In the genomic region with DNA sequence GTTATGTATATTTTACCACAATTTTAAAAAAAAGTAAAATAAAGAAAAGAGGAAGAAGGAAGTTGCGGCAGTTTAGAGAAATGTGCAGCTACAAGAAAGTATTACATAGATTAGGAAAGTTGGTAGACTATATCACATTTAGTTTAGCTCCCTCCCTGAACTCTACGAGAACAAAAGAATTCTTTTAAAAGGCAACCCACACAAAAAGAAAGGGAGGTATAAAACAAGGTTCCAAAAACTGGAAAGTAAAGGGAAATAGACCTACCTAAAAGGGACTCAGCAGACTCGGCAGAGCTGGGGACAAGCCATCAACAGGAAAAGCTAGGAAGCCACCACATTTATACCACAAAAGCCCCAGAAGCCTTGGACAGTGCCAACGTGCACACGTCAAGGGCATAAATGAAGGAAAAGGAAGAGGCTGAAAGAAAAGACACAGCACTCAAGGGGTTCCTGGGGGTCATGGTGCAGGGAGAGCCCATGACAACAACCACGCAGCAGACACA, we compare ENCODE assay signal across 11 cellular contexts. TPM values are rescaled to one million over a fixed set of nuclear protein-coding genes. Genes with fewer than 3 reads are reported as not detected.
DNase-seq lines count a peak whose midpoint lies in the region; ATAC-seq and TF ChIP-seq lines count a peak whose summit lies in the region.
"Had no signal": no experiment of that assay in that cellular context is flagged by ENCODE, and none has a peak within 500 bp of the region (broad histone marks: within the 10 kb centered on the region; RNA-seq: fewer than 3 reads in every experiment).

No MANE protein-coding gene starts in this region.

- peaks cover 27% of the 10 kb centered on the region for H3K36me3 Mint-ChIP-seq in activated T-cell treated with anti-CD3 and anti-CD28 coated beads, Interleukin-2, amount 50 U/mL, for 4 hours (ENCODE audit: insufficient read depth)

- no peak for TF ChIP-seq CTCF in dorsolateral prefrontal cortex (IDR thresholded peaks at IDR 0.05 in 54 of 56, conservative IDR thresholded peaks at IDR 0.05 in 2 of 56; ENCODE audit: low read depth in 1 of 56, partially characterized antibody in 56 of 56)

- H3K4me1 Mint-ChIP-seq in activated T-cell treated with anti-CD3 and anti-CD28 coated beads, Interleukin-2, amount 50 U/mL, for 4 hours (ENCODE audit: low read depth), result peaks cover 58% of the 10 kb centered on the region
- H3K4me1 Mint-ChIP-seq in stimulated activated naive CD8-positive, alpha-beta T cell treated with anti-CD3 and anti-CD28 coated beads, Interleukin-15, amount 100 ng/mL, for 72 hours, result peaks cover 80% of the 10 kb centered on the region

- peak overlapping the region; percentile 42 for H3K4me3 Mint-ChIP-seq in activated T-cell treated with anti-CD3 and anti-CD28 coated beads, Interleukin-2, amount 50 U/mL, for 4 hours
- peak overlapping the region; percentile 14 to 68 for H3K4me3 Mint-ChIP-seq in stimulated activated naive CD8-positive, alpha-beta T cell treated with anti-CD3 and anti-CD28 coated beads, Interleukin-15, amount 100 ng/mL, for 72 hours

- no peaks in the 10 kb centered on the region for H3K27me3 ChIP-seq in dorsolateral prefrontal cortex

- H3K4me3 ChIP-seq in dorsolateral prefrontal cortex, result no peak overlapping the region

- no peaks in the 10 kb centered on the region for H3K9me3 Mint-ChIP-seq in activated T-cell treated with anti-CD3 and anti-CD28 coated beads, Interleukin-2, amount 50 U/mL, for 4 hours
- no peaks in the 10 kb centered on the region for H3K9me3 Mint-ChIP-seq in stimulated activated naive CD8-positive, alpha-beta T cell treated with anti-CD3 and anti-CD28 coated beads, Interleukin-15, amount 100 ng/mL, for 72 hours

- H3K27ac Mint-ChIP-seq in stimulated activated naive CD8-positive, alpha-beta T cell treated with anti-CD3 and anti-CD28 coated beads, Interleukin-15, amount 100 ng/mL, for 72 hours, result peak overlapping the region; percentile 70 to 81

- no peaks in the 10 kb centered on the region for H3K27me3 Mint-ChIP-seq in activated T-cell treated with anti-CD3 and anti-CD28 coated beads, Interleukin-2, amount 50 U/mL, for 4 hours (ENCODE audit: low read depth)
- H3K27me3 Mint-ChIP-seq in stimulated activated naive CD8-positive, alpha-beta T cell treated with anti-CD3 and anti-CD28 coated beads, Interleukin-15, amount 100 ng/mL, for 72 hours, result no peaks in the 10 kb centered on the region

- intact Hi-C loops in dorsolateral prefrontal cortex (cut with DNase I), result no loop called here

- no peak for ATAC-seq in activated T-cell treated with anti-CD3 and anti-CD28 coated beads, Interleukin-2, amount 50 U/mL, for 4 hours
- ATAC-seq in stimulated activated naive CD8-positive, alpha-beta T cell treated with anti-CD3 and anti-CD28 coated beads, Interleukin-15, amount 100 ng/mL, for 72 hours, result no peak
- no peak for ATAC-seq in GM21786 (IDR thresholded peaks at IDR 0.05; ENCODE audit: unreplicated experiment)
- no peak for ATAC-seq in GM18858 (IDR thresholded peaks at IDR 0.05; ENCODE audit: unreplicated experiment)

- no peak for DNase-seq in activated T-cell treated with anti-CD3 and anti-CD28 coated beads, Interleukin-2, amount 50 U/mL, for 4 hours
- DNase-seq in activated T-cell treated with anti-CD3 and anti-CD28 coated beads for 4 hours (no peak), SKM-1 treated with dmso at 0.1 percent for 144 hours (lab: John Stamatoyannopoulos, UW; ENCODE audit: unreplicated experiment) (peak; percentile 30), dorsolateral prefrontal cortex (no peak), globus pallidus (ENCODE audit: low spot score) (no peak)
- no peak for DNase-seq in stimulated activated naive CD8-positive, alpha-beta T cell treated with anti-CD3 and anti-CD28 coated beads, Interleukin-15, amount 100 ng/mL, for 72 hours
- DNase-seq: activated CD8-positive, alpha-beta memory T cell treated with anti-CD3 and anti-CD28 coated beads, Interleukin-2, amount 50 U/mL, for 4 hours; effector CD4-positive, alpha-beta T cell; NCI-H2081 had no signal

- peak overlapping the region in 37 of 59 donors; percentile 1 to 86 (median 41) for H3K27ac ChIP-seq in dorsolateral prefrontal cortex

RNA-seq across cellular contexts. Expression of gene TMEM127, which starts 9.1 kb away (rescaled TPM):
- total RNA-seq in activated T-cell treated with anti-CD3 and anti-CD28 coated beads, Interleukin-2, amount 50 U/mL, for 4 hours, result 10 to 100 TPM; 31.9 to 37.5 (median 36.9) TPM
- total RNA-seq in dorsolateral prefrontal cortex, result 10 to 100 TPM; 33.5 to 77.9 (median 59.2) TPM

RNA-seq across cellular contexts. Expression of gene CIAO1, which starts 9.4 kb away (rescaled TPM):
- 100 to 1,000 TPM; 106 to 114 (median 109) TPM for total RNA-seq in activated T-cell treated with anti-CD3 and anti-CD28 coated beads, Interleukin-2, amount 50 U/mL, for 4 hours
- 100 to 1,000 TPM in 47 of 120 experiments, 10 to 100 TPM in 73; 71.3 to 116 (median 96.1) TPM for total RNA-seq in dorsolateral prefrontal cortex

RNA-seq across cellular contexts. Expression of gene STARD7, which starts 48.0 kb away (rescaled TPM):
- total RNA-seq in activated T-cell treated with anti-CD3 and anti-CD28 coated beads, Interleukin-2, amount 50 U/mL, for 4 hours, result 100 to 1,000 TPM; 241 to 281 (median 267) TPM
- total RNA-seq in dorsolateral prefrontal cortex, result 100 to 1,000 TPM; 105 to 205 (median 135) TPM

RNA-seq across cellular contexts. Expression of gene SNRNP200, which starts 48.7 kb away (rescaled TPM):
- total RNA-seq in activated T-cell treated with anti-CD3 and anti-CD28 coated beads, Interleukin-2, amount 50 U/mL, for 4 hours, result 100 to 1,000 TPM; 219 to 232 (median 223) TPM
- 100 to 1,000 TPM in 18 of 120 experiments, 10 to 100 TPM in 102; 76.1 to 117 (median 91.0) TPM for total RNA-seq in dorsolateral prefrontal cortex
